In the genomic region with DNA sequence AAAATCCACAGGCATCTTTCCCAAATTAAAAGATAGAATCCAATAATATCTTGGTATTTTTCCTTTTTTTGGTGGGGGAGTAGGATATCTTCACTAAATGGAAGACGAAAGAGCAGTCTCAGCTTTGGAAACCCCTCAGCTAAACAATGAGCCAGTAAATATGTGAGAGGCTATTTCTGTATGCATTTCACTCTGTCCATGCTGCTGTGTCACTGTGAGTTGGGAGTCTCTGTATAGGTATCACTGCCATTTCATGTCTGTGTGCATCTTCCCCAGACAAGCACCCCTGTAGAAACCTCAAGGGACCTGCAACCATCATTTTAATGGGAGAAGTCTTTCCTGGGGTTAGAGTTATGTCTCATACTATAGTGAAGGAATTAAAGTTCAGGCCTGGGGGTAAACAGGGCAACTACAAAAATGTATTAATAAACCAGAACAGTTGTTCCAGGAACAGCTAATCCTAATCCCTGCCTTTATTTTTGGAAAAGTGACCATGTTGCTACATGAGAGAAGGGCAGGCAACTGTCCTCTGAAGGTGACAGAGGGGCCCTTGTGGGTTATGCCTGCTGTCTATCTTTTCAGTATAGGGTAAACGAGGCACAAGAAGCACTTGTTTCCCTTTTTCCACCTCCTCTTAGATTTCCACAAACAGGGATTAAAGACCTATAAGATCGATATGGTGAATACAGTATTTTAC, we compare ENCODE assay signal across 17 cellular contexts. TPM values are rescaled to one million over a fixed set of nuclear protein-coding genes. Genes with fewer than 3 reads are reported as not detected.
DNase-seq lines count a peak whose midpoint lies in the region; ATAC-seq, FAIRE-seq and TF ChIP-seq lines count a peak whose summit lies in the region.
"Had no signal": no experiment of that assay in that cellular context is flagged by ENCODE, and none has a peak within 500 bp of the region (broad histone marks: within the 10 kb centered on the region; RNA-seq: fewer than 3 reads in every experiment).

No MANE protein-coding gene starts in this region.

- in situ Hi-C loops in HepG2 (cut with HindIII; ENCODE audit: extremely low pct_ligation_motif_present, low pct_unique_long_range_greater_than_20kb), result loop anchor here (5.0 kb wide), 1 partner anchor 195 kb away; the partner anchor contains the start of genes GLI1 and INHBE

- H3K9me3 ChIP-seq in liver (ENCODE audit: control insufficient read depth in 4 of 4, low read length in 3 of 4) (no peaks in the 10 kb centered on the region), HepG2 (ENCODE audit: low read length) (no peaks in the 10 kb centered on the region)
- no peaks in the 10 kb centered on the region for H3K9me3 ChIP-seq in CD4-positive, alpha-beta memory T cell (ENCODE audit: control insufficient read depth in 1 of 2, low read length in 2 of 2)

- BruUV-seq in HepG2 (replicated peaks; lab: Mats Ljungman, UMichigan), result no TSS peak

- peak overlapping the region; percentile 55 to 90 for H3K27ac ChIP-seq in liver (ENCODE audit: low read depth in 1 of 2, low read length in 2 of 2)
- no peak overlapping the region for H3K27ac ChIP-seq in HepG2 (ENCODE audit: extremely low read length, insufficient read depth, low read length)
- no peak overlapping the region for H3K27ac ChIP-seq in CD4-positive, alpha-beta memory T cell (ENCODE audit: low read depth, low read length)

- no peaks in the 10 kb centered on the region for H4K20me1 ChIP-seq in HepG2 (ENCODE audit: insufficient read depth, low read length)

- H3K36me3 Mint-ChIP-seq in brain (peaks cover 32% of the 10 kb centered on the region), nephron (ENCODE audit: low read depth) (peaks cover 53% of the 10 kb centered on the region)
- H3K36me3 Mint-ChIP-seq in CD4-positive, alpha-beta memory T cell, result peaks cover 54 to 67% of the 10 kb centered on the region in 2 donors

- intact Hi-C loops in HepG2 (cut with micrococcal nuclease; ENCODE audit: unreplicated experiment), result loop anchor here (5.0 kb wide), 1 partner anchor 190 kb away; no protein-coding TSS in a partner anchor
- intact Hi-C loops in CD4-positive, alpha-beta memory T cell (cut with micrococcal nuclease), result loop anchor here (2.0 kb wide), 2 partner anchors 191 to 201 kb away; no protein-coding TSS in a partner anchor

- CTCF ChIA-PET in HepG2 (lab: Yijun Ruan, JAX; ENCODE audit: low intra/inter-chr PET ratio, low total read pairs), result no interaction called here
- CTCF ChIA-PET in CD4-positive, alpha-beta memory T cell (lab: Charles Lee; ENCODE audit: partially characterized antibody), result interaction anchor here (1.4 to 3.4 kb wide), 5 partner anchors 17 to 193 kb away, joined by 3 to 13 read pairs (median 11); partner anchors contain the start of gene INHBE

- H3K4me3 Mint-ChIP-seq in brain (peak overlapping the region in 3 of 5 experiments; percentile 17 to 66 (median 46)), nephron (peak overlapping the region in 1 of 3 experiments; percentile 49)
- H3K4me3 Mint-ChIP-seq in CD4-positive, alpha-beta memory T cell, result no peak overlapping the region
- H3K4me3 Mint-ChIP-seq: CD14-positive monocyte had no signal

- no peaks in the 10 kb centered on the region for H3K27me3 ChIP-seq in liver (ENCODE audit: control insufficient read depth in 4 of 4, insufficient read depth in 4 of 4, low read length in 3 of 4)
- no peaks in the 10 kb centered on the region for H3K27me3 ChIP-seq in HepG2 (ENCODE audit: control insufficient read depth in 1 of 2, insufficient read depth in 2 of 2, low read length in 2 of 2)
- H3K27me3 ChIP-seq in CD4-positive, alpha-beta memory T cell (ENCODE audit: insufficient read depth, low read length), result no peaks in the 10 kb centered on the region

- DNase-seq in HepG2 (ENCODE audit: low spot score) (no peak), kidney tubule cell (ENCODE audit: low spot score) (no peak)
- no peak for DNase-seq in CD4-positive, alpha-beta memory T cell
- DNase-seq: ACHN, AML-193, EL, GOT3, Kasumi-1, NCI-H1930, NCI-H446 treated with DMSO at 0.1 percent for 48 hours, SHP77 treated with DMSO at 0.1 percent for 48 hours had no signal

- H3K4me1 ChIP-seq in liver (ENCODE audit: control insufficient read depth in 4 of 4, insufficient read depth in 4 of 4, low read length in 3 of 4), result peaks cover 7 to 53% (median 42%) of the 10 kb centered on the region in 4 donors
- H3K4me1 ChIP-seq in HepG2 (ENCODE audit: insufficient read depth, low read length), result peaks cover 13% of the 10 kb centered on the region
- H3K4me1 ChIP-seq in CD4-positive, alpha-beta memory T cell (ENCODE audit: insufficient read depth, low read length), result no peaks in the 10 kb centered on the region

- H3K27me3 Mint-ChIP-seq in brain, result no peaks in the 10 kb centered on the region
- no peaks in the 10 kb centered on the region for H3K27me3 Mint-ChIP-seq in nephron (ENCODE audit: low read depth)
- H3K27me3 Mint-ChIP-seq in CD4-positive, alpha-beta memory T cell, result no peaks in the 10 kb centered on the region

- H3K9me3 Mint-ChIP-seq in brain, result no peaks in the 10 kb centered on the region
- H3K9me3 Mint-ChIP-seq in nephron, result no peaks in the 10 kb centered on the region
- H3K9me3 Mint-ChIP-seq in CD4-positive, alpha-beta memory T cell, result peaks cover 0 to 2% (median 0%) of the 10 kb centered on the region in 8 donors

- H3K4me3 ChIP-seq in liver (ENCODE audit: low read depth in 1 of 3, low read length in 3 of 3) (no peak overlapping the region), HepG2 (replicated peaks in 1 of 3; ENCODE audit: insufficient read depth in 1 of 3, low read depth in 2 of 3, low read length in 3 of 3) (no peak overlapping the region)
- H3K4me3 ChIP-seq in CD4-positive, alpha-beta memory T cell (ENCODE audit: low read length in 2 of 2), result no peak overlapping the region

- H3K36me3 ChIP-seq in liver (ENCODE audit: control insufficient read depth in 4 of 4, insufficient read depth in 3 of 4, low read depth in 1 of 4, low read length in 3 of 4), result peaks cover 0 to 28% (median 12%) of the 10 kb centered on the region in 4 donors
- H3K36me3 ChIP-seq in HepG2 (replicated peaks in 1 of 2; ENCODE audit: control insufficient read depth in 1 of 2, insufficient read depth in 2 of 2, low read length in 2 of 2), result peaks cover 12 to 39% of the 10 kb centered on the region in 2 experiments
- peaks cover 44% of the 10 kb centered on the region for H3K36me3 ChIP-seq in CD4-positive, alpha-beta memory T cell (ENCODE audit: insufficient read depth, low read length)

- TF ChIP-seq EP300 in HepG2 (IDR thresholded peaks at IDR 0.05; ENCODE audit: low read depth in 2 of 2, low read length in 2 of 2) (no peak), HepG2 (CRISPR knock-in tag; IDR thresholded peaks at IDR 0.05; ENCODE audit: borderline replicate concordance) (no peak)

- ATAC-seq in HepG2, result no peak
- no peak for ATAC-seq in GM19467 (IDR thresholded peaks at IDR 0.05; ENCODE audit: unreplicated experiment)
- ATAC-seq: Panc1 had no signal

- H3K9ac ChIP-seq in liver (ENCODE audit: low read depth in 1 of 2, low read length in 2 of 2) (no peak overlapping the region), HepG2 (ENCODE audit: insufficient read depth, low read depth, low read length) (no peak overlapping the region)

- TF ChIP-seq RAD21 in liver (IDR thresholded peaks at IDR 0.05) (no peak), HepG2 (CRISPR knock-in tag; IDR thresholded peaks at IDR 0.05) (no peak)

- H3K79me2 ChIP-seq in HepG2 (ENCODE audit: insufficient read depth, low read length), result no peaks in the 10 kb centered on the region

- WGBS in liver, result 87% methylated on average over 3 of the region's 3 CpGs
- 79% methylated on average over 3 of the region's 3 CpGs for WGBS in HepG2 (ENCODE audit: low lambda C conversion rate)

- H3K4me2 ChIP-seq in HepG2 (ENCODE audit: low read depth, low read length), result no peak overlapping the region

- TF ChIP-seq CTCF in liver (IDR thresholded peaks at IDR 0.05; ENCODE audit: low read depth, low read length, missing input control), result no peak
- no peak for TF ChIP-seq CTCF in HepG2 (CRISPR knock-in tag; IDR thresholded peaks at IDR 0.05)
- no peak for TF ChIP-seq CTCF in brain (conservative IDR thresholded peaks at IDR 0.05)
- no peak for TF ChIP-seq CTCF in nephron (IDR thresholded peaks at IDR 0.05; ENCODE audit: unreplicated experiment in 3 of 3)

- FAIRE-seq in HepG2 (lab: Jason Lieb, UNC), result no peak

- TF ChIP-seq POLR2A in HepG2 (IDR thresholded peaks at IDR 0.05; ENCODE audit: insufficient read depth in 1 of 2, low read depth in 2 of 2, low read length in 2 of 2), result no peak

- peak overlapping the region; percentile 93 to 96 (median 94) for H3K27ac Mint-ChIP-seq in brain
- H3K27ac Mint-ChIP-seq in nephron, result peak overlapping the region; percentile 71 to 92 (median 87)
- H3K27ac Mint-ChIP-seq in CD4-positive, alpha-beta memory T cell, result no peak overlapping the region

- H3K4me1 Mint-ChIP-seq in brain, result peaks cover 46% of the 10 kb centered on the region
- peaks cover 55% of the 10 kb centered on the region for H3K4me1 Mint-ChIP-seq in nephron
- H3K4me1 Mint-ChIP-seq in CD4-positive, alpha-beta memory T cell, result peaks cover 0 to 4% (median 2%) of the 10 kb centered on the region in 4 donors

- POLR2A ChIA-PET in HepG2 (lab: Yijun Ruan, JAX), result no interaction called here
- POLR2A ChIA-PET in CD4-positive, alpha-beta memory T cell (lab: Charles Lee; ENCODE audit: partially characterized antibody), result no interaction called here

- no peak overlapping the region for H2AFZ ChIP-seq in HepG2 (ENCODE audit: low read length)

RNA-seq across cellular contexts. Expression of gene STAC3, which starts 11.3 kb away (rescaled TPM):
- 1 to 10 TPM in 1 of 2 donors, under 1 TPM in 1; 0.84 to 1.1 TPM for total RNA-seq in liver
- polyA plus RNA-seq in liver, result 1 to 10 TPM in 1 of 2 donors, under 1 TPM in 1; 0.19 to 1.3 TPM
- total RNA-seq in HepG2 (2016; rRNA removed; fragmentation: Illumina TruSeq; extraction: Trizol), result 0.14 and 0.18 TPM in 2 replicates
- total RNA-seq in HepG2 (2016; cell fraction: cytosol; rRNA removed; fragmentation: Illumina TruSeq; extraction: Trizol; ENCODE audit: low read depth), result not detected in 2 replicates
- total RNA-seq in HepG2 (2016; cell fraction: insoluble cytoplasmic fraction; rRNA removed; fragmentation: Illumina TruSeq; extraction: Trizol), result 0.25 and 0.26 TPM in 2 replicates
- not detected in 2 replicates for total RNA-seq in HepG2 (2016; cell fraction: membrane; rRNA removed; fragmentation: Illumina TruSeq; extraction: Trizol)
- total RNA-seq in HepG2 (2016; cell fraction: nucleus; rRNA removed; fragmentation: Illumina TruSeq; extraction: Trizol), result 0.34 and 0.62 TPM in 2 replicates
- polyA plus RNA-seq in HepG2 (2011; rRNA removed), result 0.22 and 0.27 TPM in 2 replicates
- polyA plus RNA-seq in HepG2 (2011; cell fraction: cytosol; rRNA removed), result 0.05 and 0.17 TPM in 2 replicates
- 1.3 TPM in 2 replicates for polyA plus RNA-seq in HepG2 (2011; cell fraction: nucleus; rRNA removed)
- 0.34 and 0.49 TPM in 2 replicates for polyA plus RNA-seq in HepG2 (2012)
- 0.12 TPM in 1 of 2 replicates, not detected in the other for polyA plus RNA-seq in HepG2 (2016; cell fraction: cytosol; fragmentation: Illumina TruSeq; extraction: Trizol; ENCODE audit: low read depth)
- polyA plus RNA-seq in HepG2 (2016; cell fraction: insoluble cytoplasmic fraction; fragmentation: Illumina TruSeq; extraction: Trizol; ENCODE audit: low read depth), result 0.19 and 0.38 TPM in 2 replicates
- polyA plus RNA-seq in HepG2 (2016; cell fraction: membrane; fragmentation: Illumina TruSeq; extraction: Trizol; ENCODE audit: low read depth), result 0.18 TPM in 1 of 2 replicates, not detected in the other
- polyA plus RNA-seq in HepG2 (2016; cell fraction: nucleus; fragmentation: Illumina TruSeq; extraction: Trizol; ENCODE audit: insufficient read depth, low read depth), result 1.4 and 2.4 TPM in 2 replicates
- polyA minus RNA-seq in HepG2 (2011; rRNA and poly(A)+ RNA removed; ENCODE audit: low replicate concordance), result 0.54 TPM in 1 of 2 replicates, not detected in the other
- polyA minus RNA-seq in HepG2 (2011; cell fraction: cytosol; rRNA and poly(A)+ RNA removed), result not detected in 2 replicates
- 0.99 and 1.3 TPM in 2 replicates for polyA minus RNA-seq in HepG2 (2011; cell fraction: nucleus; rRNA and poly(A)+ RNA removed)
- polyA plus RNA-seq in brain (ENCODE audit: insufficient read depth, low read depth, low replicate concordance), result 1.9 TPM
- 1 to 10 TPM; 2.7 to 3.0 TPM for total RNA-seq in CD4-positive, alpha-beta memory T cell
- under 1 TPM in 1 of 2 donors, not detected in 1; 0.61 TPM for polyA plus RNA-seq in CD4-positive, alpha-beta memory T cell

RNA-seq across cellular contexts. Expression of gene SHMT2, which starts 32.8 kb away (rescaled TPM):
- total RNA-seq in liver, result 100 to 1,000 TPM in 1 of 2 donors, 10 to 100 TPM in 1; 66.7 to 236 TPM
- 100 to 1,000 TPM; 121 to 276 TPM for polyA plus RNA-seq in liver
- 181 and 184 TPM in 2 replicates for total RNA-seq in HepG2 (2016; rRNA removed; fragmentation: Illumina TruSeq; extraction: Trizol)
- total RNA-seq in HepG2 (2016; cell fraction: cytosol; rRNA removed; fragmentation: Illumina TruSeq; extraction: Trizol; ENCODE audit: low read depth), result 34.5 and 40.7 TPM in 2 replicates
- total RNA-seq in HepG2 (2016; cell fraction: insoluble cytoplasmic fraction; rRNA removed; fragmentation: Illumina TruSeq; extraction: Trizol), result 185 and 193 TPM in 2 replicates
- 86.2 and 91.5 TPM in 2 replicates for total RNA-seq in HepG2 (2016; cell fraction: membrane; rRNA removed; fragmentation: Illumina TruSeq; extraction: Trizol)
- 87.0 and 104 TPM in 2 replicates for total RNA-seq in HepG2 (2016; cell fraction: nucleus; rRNA removed; fragmentation: Illumina TruSeq; extraction: Trizol)
- polyA plus RNA-seq in HepG2 (2011; rRNA removed), result 393 and 420 TPM in 2 replicates
- polyA plus RNA-seq in HepG2 (2011; cell fraction: cytosol; rRNA removed), result 388 and 543 TPM in 2 replicates
- polyA plus RNA-seq in HepG2 (2011; cell fraction: nucleus; rRNA removed), result 527 and 559 TPM in 2 replicates
- polyA plus RNA-seq in HepG2 (2012), result 193 and 317 TPM in 2 replicates
- polyA plus RNA-seq in HepG2 (2016; cell fraction: cytosol; fragmentation: Illumina TruSeq; extraction: Trizol; ENCODE audit: low read depth), result 47.3 and 51.9 TPM in 2 replicates
- polyA plus RNA-seq in HepG2 (2016; cell fraction: insoluble cytoplasmic fraction; fragmentation: Illumina TruSeq; extraction: Trizol; ENCODE audit: low read depth), result 228 and 257 TPM in 2 replicates
- 85.7 and 97.2 TPM in 2 replicates for polyA plus RNA-seq in HepG2 (2016; cell fraction: membrane; fragmentation: Illumina TruSeq; extraction: Trizol; ENCODE audit: low read depth)
- polyA plus RNA-seq in HepG2 (2016; cell fraction: nucleus; fragmentation: Illumina TruSeq; extraction: Trizol; ENCODE audit: insufficient read depth, low read depth), result 161 and 174 TPM in 2 replicates
- 452 and 685 TPM in 2 replicates for polyA minus RNA-seq in HepG2 (2011; rRNA and poly(A)+ RNA removed; ENCODE audit: low replicate concordance)
- 216 and 224 TPM in 2 replicates for polyA minus RNA-seq in HepG2 (2011; cell fraction: cytosol; rRNA and poly(A)+ RNA removed)
- polyA minus RNA-seq in HepG2 (2011; cell fraction: nucleus; rRNA and poly(A)+ RNA removed), result 130 and 151 TPM in 2 replicates
- 394 TPM for polyA plus RNA-seq in brain (ENCODE audit: insufficient read depth, low read depth, low replicate concordance)
- total RNA-seq in CD4-positive, alpha-beta memory T cell, result 10 to 100 TPM; 39.8 to 46.1 TPM
- polyA plus RNA-seq in CD4-positive, alpha-beta memory T cell, result 10 to 100 TPM; 42.1 to 44.3 TPM

RNA-seq across cellular contexts. Expression of gene NXPH4, which starts 45.7 kb away (rescaled TPM):
- total RNA-seq in liver (not detected), HepG2 (2016; rRNA removed; fragmentation: Illumina TruSeq; extraction: Trizol) (not detected in 2 replicates)
- polyA plus RNA-seq in liver (under 1 TPM in 1 of 2 donors, not detected in 1; 0.15 TPM), HepG2 (2011; rRNA removed) (0.13 and 0.24 TPM in 2 replicates), brain (ENCODE audit: insufficient read depth, low read depth, low replicate concordance) (41.8 TPM)
- not detected in 2 replicates for total RNA-seq in HepG2 (2016; cell fraction: cytosol; rRNA removed; fragmentation: Illumina TruSeq; extraction: Trizol; ENCODE audit: low read depth)
- not detected in 2 replicates for total RNA-seq in HepG2 (2016; cell fraction: insoluble cytoplasmic fraction; rRNA removed; fragmentation: Illumina TruSeq; extraction: Trizol)
- not detected in 2 replicates for total RNA-seq in HepG2 (2016; cell fraction: membrane; rRNA removed; fragmentation: Illumina TruSeq; extraction: Trizol)
- not detected in 2 replicates for total RNA-seq in HepG2 (2016; cell fraction: nucleus; rRNA removed; fragmentation: Illumina TruSeq; extraction: Trizol)
- 0.18 and 0.24 TPM in 2 replicates for polyA plus RNA-seq in HepG2 (2011; cell fraction: cytosol; rRNA removed)
- 0.54 and 0.55 TPM in 2 replicates for polyA plus RNA-seq in HepG2 (2011; cell fraction: nucleus; rRNA removed)
- polyA plus RNA-seq in HepG2 (2012), result 1.9 and 2.5 TPM in 2 replicates
- polyA plus RNA-seq in HepG2 (2016; cell fraction: cytosol; fragmentation: Illumina TruSeq; extraction: Trizol; ENCODE audit: low read depth), result not detected in 2 replicates
- polyA plus RNA-seq in HepG2 (2016; cell fraction: insoluble cytoplasmic fraction; fragmentation: Illumina TruSeq; extraction: Trizol; ENCODE audit: low read depth), result not detected in 2 replicates
- not detected in 2 replicates for polyA plus RNA-seq in HepG2 (2016; cell fraction: membrane; fragmentation: Illumina TruSeq; extraction: Trizol; ENCODE audit: low read depth)
- polyA plus RNA-seq in HepG2 (2016; cell fraction: nucleus; fragmentation: Illumina TruSeq; extraction: Trizol; ENCODE audit: insufficient read depth, low read depth), result not detected in 2 replicates
- polyA minus RNA-seq in HepG2 (2011; rRNA and poly(A)+ RNA removed; ENCODE audit: low replicate concordance), result 0.30 and 2.2 TPM in 2 replicates
- not detected in 2 replicates for polyA minus RNA-seq in HepG2 (2011; cell fraction: cytosol; rRNA and poly(A)+ RNA removed)
- 0.25 TPM in 1 of 2 replicates, not detected in the other for polyA minus RNA-seq in HepG2 (2011; cell fraction: nucleus; rRNA and poly(A)+ RNA removed)
- not detected for total RNA-seq in CD4-positive, alpha-beta memory T cell
- not detected for polyA plus RNA-seq in CD4-positive, alpha-beta memory T cell
- polyA plus RNA-seq: CD14-positive monocyte had no signal

Comparison
In these comparisons a context has a peak if more than half of its experiments do, and no peak if none do; other contexts are left out.
1. H3K27ac ChIP-seq: peak in liver (2 of 2); none in HepG2 (single experiment) and CD4-positive, alpha-beta memory T cell (single experiment).
2. H3K27ac Mint-ChIP-seq: peak in brain (5 of 5) and nephron (3 of 3); none in CD4-positive, alpha-beta memory T cell (0 of 7).
3. H3K4me3 Mint-ChIP-seq: peak in brain (3 of 5); none in CD4-positive, alpha-beta memory T cell (0 of 8).
4. RNA of gene NXPH4, which starts 45.7 kb away (polyA plus RNA-seq): 41.8 TPM in brain (single experiment); 0.15 TPM in liver, 0.13 to 2.5 TPM in HepG2 and not detected in CD4-positive, alpha-beta memory T cell; every median in the first group is over 10 times any median in the second.